1 cellular context compared by ENCODE assay signal in the genomic region with DNA sequence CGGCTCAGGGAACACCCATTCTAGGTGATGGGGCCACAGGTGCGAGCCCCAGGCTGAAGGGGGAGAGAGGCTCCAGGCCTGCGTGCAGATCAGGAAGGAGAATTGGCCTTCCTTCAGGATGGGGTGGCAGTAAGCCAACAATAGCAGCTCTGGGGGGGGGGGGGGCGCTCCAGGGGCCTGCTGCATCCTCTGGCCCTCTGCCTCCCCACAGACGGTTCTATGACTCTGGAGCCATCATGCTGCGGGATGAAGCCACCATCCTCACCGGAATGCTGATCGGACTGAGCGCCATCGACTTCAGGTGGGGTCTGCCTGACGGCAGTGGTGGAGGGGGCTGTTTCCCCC.
TF ChIP-seq lines count a peak whose summit lies in the region.

No MANE protein-coding gene starts in this region.

TF ChIP-seq in neural cell, 6 proteins besides CTCF, POLR2A, EP300 and RAD21:
- TF ChIP-seq, protein P1, sequence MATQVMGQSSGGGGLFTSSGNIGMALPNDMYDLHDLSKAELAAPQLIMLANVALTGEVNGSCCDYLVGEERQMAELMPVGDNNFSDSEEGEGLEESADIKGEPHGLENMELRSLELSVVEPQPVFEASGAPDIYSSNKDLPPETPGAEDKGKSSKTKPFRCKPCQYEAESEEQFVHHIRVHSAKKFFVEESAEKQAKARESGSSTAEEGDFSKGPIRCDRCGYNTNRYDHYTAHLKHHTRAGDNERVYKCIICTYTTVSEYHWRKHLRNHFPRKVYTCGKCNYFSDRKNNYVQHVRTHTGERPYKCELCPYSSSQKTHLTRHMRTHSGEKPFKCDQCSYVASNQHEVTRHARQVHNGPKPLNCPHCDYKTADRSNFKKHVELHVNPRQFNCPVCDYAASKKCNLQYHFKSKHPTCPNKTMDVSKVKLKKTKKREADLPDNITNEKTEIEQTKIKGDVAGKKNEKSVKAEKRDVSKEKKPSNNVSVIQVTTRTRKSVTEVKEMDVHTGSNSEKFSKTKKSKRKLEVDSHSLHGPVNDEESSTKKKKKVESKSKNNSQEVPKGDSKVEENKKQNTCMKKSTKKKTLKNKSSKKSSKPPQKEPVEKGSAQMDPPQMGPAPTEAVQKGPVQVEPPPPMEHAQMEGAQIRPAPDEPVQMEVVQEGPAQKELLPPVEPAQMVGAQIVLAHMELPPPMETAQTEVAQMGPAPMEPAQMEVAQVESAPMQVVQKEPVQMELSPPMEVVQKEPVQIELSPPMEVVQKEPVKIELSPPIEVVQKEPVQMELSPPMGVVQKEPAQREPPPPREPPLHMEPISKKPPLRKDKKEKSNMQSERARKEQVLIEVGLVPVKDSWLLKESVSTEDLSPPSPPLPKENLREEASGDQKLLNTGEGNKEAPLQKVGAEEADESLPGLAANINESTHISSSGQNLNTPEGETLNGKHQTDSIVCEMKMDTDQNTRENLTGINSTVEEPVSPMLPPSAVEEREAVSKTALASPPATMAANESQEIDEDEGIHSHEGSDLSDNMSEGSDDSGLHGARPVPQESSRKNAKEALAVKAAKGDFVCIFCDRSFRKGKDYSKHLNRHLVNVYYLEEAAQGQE (IDR thresholded peaks at IDR 0.05; ENCODE audit: borderline replicate concordance): no peak
- TF ChIP-seq EZH2 (IDR thresholded peaks at IDR 0.05; ENCODE audit: borderline replicate concordance, insufficient read depth, low read length, poor library complexity, severe bottlenecking) (no peak), POLR2AphosphoS5 (IDR thresholded peaks at IDR 0.05) (no peak), MXI1 (conservative IDR thresholded peaks at IDR 0.05; ENCODE audit: poor library complexity, severe bottlenecking) (no peak), SMC3 (conservative IDR thresholded peaks at IDR 0.05; ENCODE audit: poor library complexity) (no peak), TAF1 (IDR thresholded peaks at IDR 0.05; ENCODE audit: low read depth) (no peak)
